In the genomic region with DNA sequence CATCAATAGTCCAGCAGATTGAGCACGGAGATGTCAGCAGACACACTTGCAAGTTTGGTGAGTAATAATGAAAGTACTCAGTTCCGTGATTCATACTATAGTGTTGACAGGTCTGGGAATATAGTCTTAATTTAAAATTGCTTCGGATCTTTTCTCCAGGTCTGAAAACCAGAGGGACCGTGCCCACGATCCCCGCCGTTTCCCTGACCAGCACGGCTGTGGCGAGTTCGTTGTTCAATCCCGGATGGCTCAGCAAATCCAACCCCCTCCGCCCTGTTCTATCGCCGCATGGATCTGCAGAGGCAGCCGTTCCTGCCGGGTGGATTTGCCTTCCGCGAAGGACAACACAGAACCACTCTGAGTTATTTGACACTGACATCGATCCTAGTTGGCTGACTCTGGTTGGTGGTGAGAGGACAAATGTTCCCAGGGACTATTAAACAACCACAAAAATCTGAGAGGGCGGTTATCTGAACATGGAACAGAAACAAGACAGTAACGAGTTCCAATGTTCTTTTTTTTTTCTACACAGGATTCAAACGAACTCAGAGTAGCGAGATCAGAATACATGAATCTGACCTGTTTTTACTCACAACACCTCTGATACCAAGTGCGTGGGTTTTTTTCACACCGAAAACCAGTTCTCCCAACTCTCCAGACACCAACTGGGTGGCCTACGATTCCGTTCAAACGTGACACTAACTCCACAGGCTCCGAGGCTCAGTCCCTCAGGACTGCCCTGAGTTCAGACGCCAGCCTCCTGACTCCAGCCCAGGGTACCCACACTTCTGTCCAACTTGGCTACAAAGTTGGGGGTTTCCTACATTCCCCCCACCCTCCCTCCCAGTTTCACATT, we compare ENCODE assay signal across 8 cellular contexts. TPM values are rescaled to one million over a fixed set of nuclear protein-coding genes. Genes with fewer than 3 reads are reported as not detected.
DNase-seq lines count a peak whose midpoint lies in the region; ATAC-seq and TF ChIP-seq lines count a peak whose summit lies in the region.

No MANE protein-coding gene starts in this region.

- ATAC-seq in GM21381 (IDR thresholded peaks at IDR 0.05; ENCODE audit: unreplicated experiment) = peak; percentile 52
- peak; percentile 62 for ATAC-seq in HG03565 (IDR thresholded peaks at IDR 0.05; ENCODE audit: unreplicated experiment)
- peak; percentile 46 for ATAC-seq in activated B cell treated with CpG ODN at 0.5 μM for 24 hours (ENCODE audit: low read depth)
- ATAC-seq in omental fat pad (ENCODE audit: low FRiP score) = no peak

- in situ Hi-C loops in G401 (cut with HindIII; ENCODE audit: low sequenced_read_pairs) = no loop called here

- peak overlapping the region; percentile 71 for H3K4me3 Mint-ChIP-seq in activated B cell treated with CpG ODN at 0.5 μM for 24 hours
- peak overlapping the region; percentile 74 for H3K4me3 Mint-ChIP-seq in stimulated activated naive CD8-positive, alpha-beta T cell treated with anti-CD3 and anti-CD28 coated beads, Interleukin-15, Interleukin-2, amounts not matched to agents 100 ng/mL and 50 ng/mL, for 24 hours

- peak overlapping the region; percentile 77 for H3K27ac Mint-ChIP-seq in activated B cell treated with CpG ODN at 0.5 μM for 24 hours
- H3K27ac Mint-ChIP-seq in stimulated activated naive CD8-positive, alpha-beta T cell treated with anti-CD3 and anti-CD28 coated beads, Interleukin-15, Interleukin-2, amounts not matched to agents 100 ng/mL and 50 ng/mL, for 24 hours = peak overlapping the region; percentile 94

- POLR2A ChIA-PET in activated B cell treated with CpG ODN at 0.5 μM for 24 hours (lab: Charles Lee) = interaction anchor here (0.6 to 1.3 kb wide), 3 partner anchors 9 to 259 kb away, joined by 3 to 9 read pairs (median 3); no protein-coding TSS in a partner anchor

- H3K4me1 Mint-ChIP-seq in activated B cell treated with CpG ODN at 0.5 μM for 24 hours = peaks cover 44% of the 10 kb centered on the region
- H3K4me1 Mint-ChIP-seq in stimulated activated naive CD8-positive, alpha-beta T cell treated with anti-CD3 and anti-CD28 coated beads, Interleukin-15, Interleukin-2, amounts not matched to agents 100 ng/mL and 50 ng/mL, for 24 hours (ENCODE audit: low read depth) = peaks cover 87% of the 10 kb centered on the region

- no peaks in the 10 kb centered on the region for H3K36me3 Mint-ChIP-seq in activated B cell treated with CpG ODN at 0.5 μM for 24 hours (ENCODE audit: low read depth)
- no peaks in the 10 kb centered on the region for H3K36me3 Mint-ChIP-seq in stimulated activated naive CD8-positive, alpha-beta T cell treated with anti-CD3 and anti-CD28 coated beads, Interleukin-15, Interleukin-2, amounts not matched to agents 100 ng/mL and 50 ng/mL, for 24 hours (ENCODE audit: low read depth)

- H3K9me3 Mint-ChIP-seq in activated B cell treated with CpG ODN at 0.5 μM for 24 hours = no peaks in the 10 kb centered on the region
- no peaks in the 10 kb centered on the region for H3K9me3 Mint-ChIP-seq in stimulated activated naive CD8-positive, alpha-beta T cell treated with anti-CD3 and anti-CD28 coated beads, Interleukin-15, Interleukin-2, amounts not matched to agents 100 ng/mL and 50 ng/mL, for 24 hours

- CTCF ChIA-PET in activated B cell treated with CpG ODN at 0.5 μM for 24 hours (lab: Charles Lee) = no interaction called here

- H3K27me3 Mint-ChIP-seq in activated B cell treated with CpG ODN at 0.5 μM for 24 hours = peaks cover 1% of the 10 kb centered on the region
- H3K27me3 Mint-ChIP-seq in stimulated activated naive CD8-positive, alpha-beta T cell treated with anti-CD3 and anti-CD28 coated beads, Interleukin-15, Interleukin-2, amounts not matched to agents 100 ng/mL and 50 ng/mL, for 24 hours = peaks cover 18% of the 10 kb centered on the region

- TF ChIP-seq CTCF in activated B cell treated with CpG ODN at 0.5 μM for 24 hours (IDR thresholded peaks at IDR 0.05) (no peak), omental fat pad (IDR thresholded peaks at IDR 0.05) (no peak)

- DNase-seq in GM04503 (ENCODE audit: low read depth) (peak; percentile 85), activated B cell treated with CpG ODN at 0.5 μM for 24 hours (no peak), globus pallidus (ENCODE audit: low spot score) (peak; percentile 33), omental fat pad (ENCODE audit: low spot score) (no peak), G401 (ENCODE audit: low spot score) (no peak)

- intact Hi-C loops in activated B cell treated with CpG ODN at 0.5 μM for 24 hours (cut with micrococcal nuclease) = loop anchor here (1.0 to 10.0 kb wide), 3 partner anchors 10 to 1273 kb away; a partner anchor contains a TSS

RNA-seq across cellular contexts. Expression of a gene that starts 52.7 kb away (rescaled TPM):
- 207 and 209 TPM in 2 replicates for total RNA-seq in activated B cell treated with CpG ODN at 0.5 μM for 24 hours
- 10 to 100 TPM; 58.2 to 97.9 (median 80.0) TPM for total RNA-seq in omental fat pad
- 28.6 and 41.9 TPM in 2 replicates for total RNA-seq in G401 (2014; rRNA removed; shearing (Covaris generic))

Comparison
In these comparisons a context has a peak if more than half of its experiments do, and no peak if none do; other contexts are left out.
1. DNase-seq: peak in GM04503 (single experiment) and globus pallidus (single experiment); none in activated B cell treated with CpG ODN at 0.5 μM for 24 hours (single experiment), omental fat pad (single experiment) and G401 (single experiment).